Comparison of ENCODE assay signal across 1 cellular context in the genomic region with DNA sequence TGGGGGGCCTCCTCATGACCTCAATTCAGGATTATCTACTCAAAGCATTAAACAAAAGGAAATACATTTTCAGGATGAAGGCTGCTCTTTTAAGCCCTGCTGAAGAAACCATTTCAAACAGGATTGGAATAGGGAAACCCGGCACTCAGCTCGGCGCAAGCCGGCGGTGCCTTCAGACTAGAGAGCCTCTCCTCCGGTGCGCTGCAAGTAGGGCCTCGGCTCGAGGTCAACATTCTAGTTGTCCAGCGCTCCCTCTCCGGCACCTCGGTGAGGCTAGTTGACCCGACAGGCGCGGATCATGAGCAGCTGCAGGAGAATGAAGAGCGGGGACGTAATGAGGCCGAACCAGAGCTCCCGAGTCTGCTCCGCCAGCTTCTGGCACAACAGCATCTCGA.
TF ChIP-seq lines count a peak whose summit lies in the region.

No MANE protein-coding gene starts in this region.

TF ChIP-seq in liver, 16 proteins besides CTCF, POLR2A, EP300 and RAD21 (continued from another document):
- TF ChIP-seq, protein P1, sequence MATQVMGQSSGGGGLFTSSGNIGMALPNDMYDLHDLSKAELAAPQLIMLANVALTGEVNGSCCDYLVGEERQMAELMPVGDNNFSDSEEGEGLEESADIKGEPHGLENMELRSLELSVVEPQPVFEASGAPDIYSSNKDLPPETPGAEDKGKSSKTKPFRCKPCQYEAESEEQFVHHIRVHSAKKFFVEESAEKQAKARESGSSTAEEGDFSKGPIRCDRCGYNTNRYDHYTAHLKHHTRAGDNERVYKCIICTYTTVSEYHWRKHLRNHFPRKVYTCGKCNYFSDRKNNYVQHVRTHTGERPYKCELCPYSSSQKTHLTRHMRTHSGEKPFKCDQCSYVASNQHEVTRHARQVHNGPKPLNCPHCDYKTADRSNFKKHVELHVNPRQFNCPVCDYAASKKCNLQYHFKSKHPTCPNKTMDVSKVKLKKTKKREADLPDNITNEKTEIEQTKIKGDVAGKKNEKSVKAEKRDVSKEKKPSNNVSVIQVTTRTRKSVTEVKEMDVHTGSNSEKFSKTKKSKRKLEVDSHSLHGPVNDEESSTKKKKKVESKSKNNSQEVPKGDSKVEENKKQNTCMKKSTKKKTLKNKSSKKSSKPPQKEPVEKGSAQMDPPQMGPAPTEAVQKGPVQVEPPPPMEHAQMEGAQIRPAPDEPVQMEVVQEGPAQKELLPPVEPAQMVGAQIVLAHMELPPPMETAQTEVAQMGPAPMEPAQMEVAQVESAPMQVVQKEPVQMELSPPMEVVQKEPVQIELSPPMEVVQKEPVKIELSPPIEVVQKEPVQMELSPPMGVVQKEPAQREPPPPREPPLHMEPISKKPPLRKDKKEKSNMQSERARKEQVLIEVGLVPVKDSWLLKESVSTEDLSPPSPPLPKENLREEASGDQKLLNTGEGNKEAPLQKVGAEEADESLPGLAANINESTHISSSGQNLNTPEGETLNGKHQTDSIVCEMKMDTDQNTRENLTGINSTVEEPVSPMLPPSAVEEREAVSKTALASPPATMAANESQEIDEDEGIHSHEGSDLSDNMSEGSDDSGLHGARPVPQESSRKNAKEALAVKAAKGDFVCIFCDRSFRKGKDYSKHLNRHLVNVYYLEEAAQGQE (IDR thresholded peaks at IDR 0.05), result no peak
- no peak for TF ChIP-seq JUND (IDR thresholded peaks at IDR 0.05)
- TF ChIP-seq TAF1 (conservative IDR thresholded peaks at IDR 0.05), result no peak
TF ChIP-seq in liver: peak in this region for 0.
